ENCODE assay signal across 1 cellular context in the genomic region with DNA sequence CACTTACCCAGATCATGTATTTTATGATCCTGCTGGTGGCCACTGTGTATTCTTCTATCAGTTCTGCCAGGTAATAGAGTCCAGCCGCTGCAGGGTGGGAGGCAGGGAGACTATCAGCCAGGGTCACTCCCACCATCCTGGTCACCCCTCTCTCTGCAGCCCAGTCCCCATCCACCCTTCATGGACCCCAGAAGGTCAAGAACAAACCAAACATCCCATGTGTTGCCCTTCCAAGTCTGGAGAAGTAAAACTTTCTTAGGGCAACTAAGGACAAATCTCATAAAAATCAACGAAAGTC.
TF ChIP-seq lines count a peak whose summit lies in the region.

No MANE protein-coding gene starts in this region.

TF ChIP-seq in GM23338, 12 proteins besides CTCF, POLR2A, EP300 and RAD21:
- TF ChIP-seq, protein P1, sequence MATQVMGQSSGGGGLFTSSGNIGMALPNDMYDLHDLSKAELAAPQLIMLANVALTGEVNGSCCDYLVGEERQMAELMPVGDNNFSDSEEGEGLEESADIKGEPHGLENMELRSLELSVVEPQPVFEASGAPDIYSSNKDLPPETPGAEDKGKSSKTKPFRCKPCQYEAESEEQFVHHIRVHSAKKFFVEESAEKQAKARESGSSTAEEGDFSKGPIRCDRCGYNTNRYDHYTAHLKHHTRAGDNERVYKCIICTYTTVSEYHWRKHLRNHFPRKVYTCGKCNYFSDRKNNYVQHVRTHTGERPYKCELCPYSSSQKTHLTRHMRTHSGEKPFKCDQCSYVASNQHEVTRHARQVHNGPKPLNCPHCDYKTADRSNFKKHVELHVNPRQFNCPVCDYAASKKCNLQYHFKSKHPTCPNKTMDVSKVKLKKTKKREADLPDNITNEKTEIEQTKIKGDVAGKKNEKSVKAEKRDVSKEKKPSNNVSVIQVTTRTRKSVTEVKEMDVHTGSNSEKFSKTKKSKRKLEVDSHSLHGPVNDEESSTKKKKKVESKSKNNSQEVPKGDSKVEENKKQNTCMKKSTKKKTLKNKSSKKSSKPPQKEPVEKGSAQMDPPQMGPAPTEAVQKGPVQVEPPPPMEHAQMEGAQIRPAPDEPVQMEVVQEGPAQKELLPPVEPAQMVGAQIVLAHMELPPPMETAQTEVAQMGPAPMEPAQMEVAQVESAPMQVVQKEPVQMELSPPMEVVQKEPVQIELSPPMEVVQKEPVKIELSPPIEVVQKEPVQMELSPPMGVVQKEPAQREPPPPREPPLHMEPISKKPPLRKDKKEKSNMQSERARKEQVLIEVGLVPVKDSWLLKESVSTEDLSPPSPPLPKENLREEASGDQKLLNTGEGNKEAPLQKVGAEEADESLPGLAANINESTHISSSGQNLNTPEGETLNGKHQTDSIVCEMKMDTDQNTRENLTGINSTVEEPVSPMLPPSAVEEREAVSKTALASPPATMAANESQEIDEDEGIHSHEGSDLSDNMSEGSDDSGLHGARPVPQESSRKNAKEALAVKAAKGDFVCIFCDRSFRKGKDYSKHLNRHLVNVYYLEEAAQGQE (IDR thresholded peaks at IDR 0.05; ENCODE audit: unreplicated experiment), result no peak
- no peak for TF ChIP-seq ZNF331 (CRISPR knock-in tag; IDR thresholded peaks at IDR 0.05; ENCODE audit: low read depth)
- no peak for TF ChIP-seq NANOG (IDR thresholded peaks at IDR 0.05; ENCODE audit: borderline replicate concordance)
- TF ChIP-seq EZH2 (IDR thresholded peaks at IDR 0.05; ENCODE audit: low read depth, unreplicated experiment), result no peak
- TF ChIP-seq EZH2phosphoT487 (IDR thresholded peaks at IDR 0.05; ENCODE audit: unreplicated experiment), result no peak
- TF ChIP-seq POLR2AphosphoS5 (IDR thresholded peaks at IDR 0.05; ENCODE audit: low read depth), result no peak
- TF ChIP-seq, protein P2, sequence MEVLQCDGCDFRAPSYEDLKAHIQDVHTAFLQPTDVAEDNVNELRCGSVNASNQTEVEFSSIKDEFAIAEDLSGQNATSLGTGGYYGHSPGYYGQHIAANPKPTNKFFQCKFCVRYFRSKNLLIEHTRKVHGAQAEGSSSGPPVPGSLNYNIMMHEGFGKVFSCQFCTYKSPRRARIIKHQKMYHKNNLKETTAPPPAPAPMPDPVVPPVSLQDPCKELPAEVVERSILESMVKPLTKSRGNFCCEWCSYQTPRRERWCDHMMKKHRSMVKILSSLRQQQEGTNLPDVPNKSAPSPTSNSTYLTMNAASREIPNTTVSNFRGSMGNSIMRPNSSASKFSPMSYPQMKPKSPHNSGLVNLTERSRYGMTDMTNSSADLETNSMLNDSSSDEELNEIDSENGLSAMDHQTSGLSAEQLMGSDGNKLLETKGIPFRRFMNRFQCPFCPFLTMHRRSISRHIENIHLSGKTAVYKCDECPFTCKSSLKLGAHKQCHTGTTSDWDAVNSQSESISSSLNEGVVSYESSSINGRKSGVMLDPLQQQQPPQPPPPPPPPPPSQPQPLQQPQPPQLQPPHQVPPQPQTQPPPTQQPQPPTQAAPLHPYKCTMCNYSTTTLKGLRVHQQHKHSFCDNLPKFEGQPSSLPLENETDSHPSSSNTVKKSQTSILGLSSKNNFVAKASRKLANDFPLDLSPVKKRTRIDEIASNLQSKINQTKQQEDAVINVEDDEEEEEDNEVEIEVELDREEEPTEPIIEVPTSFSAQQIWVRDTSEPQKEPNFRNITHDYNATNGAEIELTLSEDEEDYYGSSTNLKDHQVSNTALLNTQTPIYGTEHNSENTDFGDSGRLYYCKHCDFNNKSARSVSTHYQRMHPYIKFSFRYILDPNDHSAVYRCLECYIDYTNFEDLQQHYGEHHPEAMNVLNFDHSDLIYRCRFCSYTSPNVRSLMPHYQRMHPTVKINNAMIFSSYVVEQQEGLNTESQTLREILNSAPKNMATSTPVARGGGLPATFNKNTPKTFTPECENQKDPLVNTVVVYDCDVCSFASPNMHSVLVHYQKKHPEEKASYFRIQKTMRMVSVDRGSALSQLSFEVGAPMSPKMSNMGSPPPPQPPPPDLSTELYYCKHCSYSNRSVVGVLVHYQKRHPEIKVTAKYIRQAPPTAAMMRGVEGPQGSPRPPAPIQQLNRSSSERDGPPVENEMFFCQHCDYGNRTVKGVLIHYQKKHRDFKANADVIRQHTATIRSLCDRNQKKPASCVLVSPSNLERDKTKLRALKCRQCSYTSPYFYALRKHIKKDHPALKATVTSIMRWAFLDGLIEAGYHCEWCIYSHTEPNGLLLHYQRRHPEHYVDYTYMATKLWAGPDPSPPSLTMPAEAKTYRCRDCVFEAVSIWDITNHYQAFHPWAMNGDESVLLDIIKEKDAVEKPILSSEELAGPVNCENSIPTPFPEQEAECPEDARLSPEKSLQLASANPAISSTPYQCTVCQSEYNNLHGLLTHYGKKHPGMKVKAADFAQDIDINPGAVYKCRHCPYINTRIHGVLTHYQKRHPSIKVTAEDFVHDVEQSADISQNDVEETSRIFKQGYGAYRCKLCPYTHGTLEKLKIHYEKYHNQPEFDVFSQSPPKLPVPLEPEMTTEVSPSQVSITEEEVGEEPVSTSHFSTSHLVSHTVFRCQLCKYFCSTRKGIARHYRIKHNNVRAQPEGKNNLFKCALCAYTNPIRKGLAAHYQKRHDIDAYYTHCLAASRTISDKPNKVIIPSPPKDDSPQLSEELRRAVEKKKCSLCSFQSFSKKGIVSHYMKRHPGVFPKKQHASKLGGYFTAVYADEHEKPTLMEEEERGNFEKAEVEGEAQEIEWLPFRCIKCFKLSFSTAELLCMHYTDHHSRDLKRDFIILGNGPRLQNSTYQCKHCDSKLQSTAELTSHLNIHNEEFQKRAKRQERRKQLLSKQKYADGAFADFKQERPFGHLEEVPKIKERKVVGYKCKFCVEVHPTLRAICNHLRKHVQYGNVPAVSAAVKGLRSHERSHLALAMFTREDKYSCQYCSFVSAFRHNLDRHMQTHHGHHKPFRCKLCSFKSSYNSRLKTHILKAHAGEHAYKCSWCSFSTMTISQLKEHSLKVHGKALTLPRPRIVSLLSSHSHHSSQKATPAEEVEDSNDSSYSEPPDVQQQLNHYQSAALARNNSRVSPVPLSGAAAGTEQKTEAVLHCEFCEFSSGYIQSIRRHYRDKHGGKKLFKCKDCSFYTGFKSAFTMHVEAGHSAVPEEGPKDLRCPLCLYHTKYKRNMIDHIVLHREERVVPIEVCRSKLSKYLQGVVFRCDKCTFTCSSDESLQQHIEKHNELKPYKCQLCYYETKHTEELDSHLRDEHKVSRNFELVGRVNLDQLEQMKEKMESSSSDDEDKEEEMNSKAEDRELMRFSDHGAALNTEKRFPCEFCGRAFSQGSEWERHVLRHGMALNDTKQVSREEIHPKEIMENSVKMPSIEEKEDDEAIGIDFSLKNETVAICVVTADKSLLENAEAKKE (CRISPR knock-in tag; IDR thresholded peaks at IDR 0.05), result no peak
TF ChIP-seq in GM23338: peak in this region for 0.
